26 cellular contexts compared by ENCODE assay signal in the genomic region with DNA sequence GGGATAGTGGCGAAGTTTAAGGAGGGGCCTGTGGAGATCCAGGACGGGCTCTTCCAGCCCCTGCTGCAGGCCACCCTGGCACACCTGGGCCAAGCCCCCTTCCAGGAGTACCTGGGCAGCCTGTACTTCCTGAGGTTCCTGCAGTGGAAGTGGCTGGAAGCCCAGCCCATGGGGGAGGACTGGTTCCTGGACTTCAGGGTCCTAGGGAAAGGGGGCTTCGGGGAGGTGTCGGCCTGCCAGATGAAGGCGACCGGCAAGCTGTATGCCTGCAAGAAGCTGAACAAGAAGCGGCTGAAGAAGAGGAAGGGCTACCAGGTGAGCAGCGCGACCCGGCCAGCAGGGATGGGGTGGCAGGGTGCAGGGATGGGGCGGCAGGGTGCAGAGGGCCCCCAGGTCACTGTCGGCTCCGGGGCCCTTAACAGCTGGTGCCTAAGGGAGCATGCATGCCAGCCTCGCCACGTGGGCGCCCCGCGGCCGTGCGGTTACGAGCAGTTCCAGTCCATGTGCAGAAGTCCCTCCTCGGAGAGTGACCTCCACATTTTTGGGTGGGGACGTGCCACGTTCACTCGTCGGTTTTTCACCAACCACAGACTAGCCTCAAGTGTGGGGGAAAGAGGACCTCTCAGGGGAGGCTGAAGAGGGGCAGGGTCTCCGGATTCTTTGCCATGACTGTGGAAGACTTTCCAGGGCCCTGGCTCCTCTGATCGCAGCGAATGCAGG. TPM values are rescaled to one million over a fixed set of nuclear protein-coding genes. Genes with fewer than 3 reads are reported as not detected.
DNase-seq lines count a peak whose midpoint lies in the region; ATAC-seq and TF ChIP-seq lines count a peak whose summit lies in the region.
"Had no signal": no experiment of that assay in that cellular context is flagged by ENCODE, and none has a peak within 500 bp of the region (broad histone marks: within the 10 kb centered on the region; RNA-seq: fewer than 3 reads in every experiment).

No MANE protein-coding gene starts in this region.

- no peaks in the 10 kb centered on the region for H3K27me3 Mint-ChIP-seq in stimulated activated naive CD8-positive, alpha-beta T cell treated with anti-CD3 and anti-CD28 coated beads, Interleukin-15, amount 100 ng/mL, for 72 hours
- H3K27me3 Mint-ChIP-seq in glutamatergic neuron (ENCODE audit: unreplicated experiment), result peaks cover 17% of the 10 kb centered on the region
- H3K27me3 Mint-ChIP-seq: activated naive CD4-positive, alpha-beta T cell treated with anti-CD3 and anti-CD28 coated beads, Interleukin-2, amount 50 U/mL, for 24 hours; IgD-negative memory B cell had no signal

- H3K4me3 Mint-ChIP-seq in stimulated activated naive CD8-positive, alpha-beta T cell treated with anti-CD3 and anti-CD28 coated beads, Interleukin-15, amount 100 ng/mL, for 72 hours, result no peak overlapping the region
- H3K4me3 Mint-ChIP-seq in glutamatergic neuron (ENCODE audit: unreplicated experiment), result no peak overlapping the region
- H3K4me3 Mint-ChIP-seq: activated naive CD4-positive, alpha-beta T cell treated with anti-CD3 and anti-CD28 coated beads, Interleukin-2, amount 50 U/mL, for 24 hours; CD8-positive, alpha-beta T cell; IgD-negative memory B cell; neural progenitor cell had no signal

- TF ChIP-seq CTCF in glutamatergic neuron (IDR thresholded peaks at IDR 0.05; ENCODE audit: partially characterized antibody, unreplicated experiment), result no peak

- intact Hi-C loops in sciatic nerve (cut with DNase I), result no loop called here

- H3K36me3 Mint-ChIP-seq in glutamatergic neuron (ENCODE audit: unreplicated experiment), result peaks cover 6% of the 10 kb centered on the region
- H3K36me3 Mint-ChIP-seq: activated naive CD4-positive, alpha-beta T cell treated with anti-CD3 and anti-CD28 coated beads, Interleukin-2, amount 50 U/mL, for 24 hours; CD8-positive, alpha-beta T cell; IgD-negative memory B cell; neural progenitor cell had no signal

- ATAC-seq in stimulated activated naive CD8-positive, alpha-beta T cell treated with anti-CD3 and anti-CD28 coated beads, Interleukin-15, amount 100 ng/mL, for 72 hours, result peak; percentile 28
- no peak for ATAC-seq in stimulated activated naive CD8-positive, alpha-beta T cell treated with anti-CD3 and anti-CD28 coated beads, Interleukin-15, Interleukin-2, amounts not matched to agents 100 U/mL and 50 U/mL, for 24 hours
- ATAC-seq in sciatic nerve (no peak), HG02571 (IDR thresholded peaks at IDR 0.05; ENCODE audit: unreplicated experiment) (no peak)
- ATAC-seq: CD8-positive, alpha-beta T cell; heart left ventricle; left lobe of liver had no signal

- peaks cover 0 to 5% of the 10 kb centered on the region in 2 donors for H3K9me3 Mint-ChIP-seq in stimulated activated naive CD8-positive, alpha-beta T cell treated with anti-CD3 and anti-CD28 coated beads, Interleukin-15, amount 100 ng/mL, for 72 hours
- H3K9me3 Mint-ChIP-seq in glutamatergic neuron (ENCODE audit: unreplicated experiment), result peaks cover 9% of the 10 kb centered on the region
- H3K9me3 Mint-ChIP-seq: activated naive CD4-positive, alpha-beta T cell treated with anti-CD3 and anti-CD28 coated beads, Interleukin-2, amount 50 U/mL, for 24 hours; CD8-positive, alpha-beta T cell; neural progenitor cell had no signal

- H3K4me1 Mint-ChIP-seq in stimulated activated naive CD8-positive, alpha-beta T cell treated with anti-CD3 and anti-CD28 coated beads, Interleukin-15, amount 100 ng/mL, for 72 hours, result no peaks in the 10 kb centered on the region
- H3K4me1 Mint-ChIP-seq in glutamatergic neuron (ENCODE audit: low read depth, unreplicated experiment), result peaks cover 3% of the 10 kb centered on the region
- H3K4me1 Mint-ChIP-seq: activated naive CD4-positive, alpha-beta T cell treated with anti-CD3 and anti-CD28 coated beads, Interleukin-2, amount 50 U/mL, for 24 hours; IgD-negative memory B cell had no signal

- no peak for DNase-seq in stimulated activated naive CD8-positive, alpha-beta T cell treated with anti-CD3 and anti-CD28 coated beads, Interleukin-15, amount 100 ng/mL, for 72 hours
- no peak for DNase-seq in stimulated activated naive CD8-positive, alpha-beta T cell treated with anti-CD3 and anti-CD28 coated beads, Interleukin-15, Interleukin-2, amounts not matched to agents 100 U/mL and 50 U/mL, for 24 hours
- DNase-seq in glutamatergic neuron, result peak; percentile 10
- DNase-seq in sciatic nerve (ENCODE audit: low spot score), result peak; percentile 52
- no peak for DNase-seq in D341Med (ENCODE audit: low spot score)
- DNase-seq in kidney glomerular epithelial cell (lab: John Stamatoyannopoulos, UW), result no peak
- DNase-seq: central memory CD4-positive, alpha-beta T cell; DMS53; GDM1; HCEC 1CT; NCI-H1105 treated with DMSO at 0.1 percent for 48 hours; NCI-H2081; PC-9; stimulated activated CD4-positive, alpha-beta T cell treated with anti-CD3 and anti-CD28 coated beads, Interleukin-12 subunit alpha, Interleukin-12 subunit beta, amount 100 ng/mL, for 4 hours; stimulated activated CD4-positive, alpha-beta T cell treated with anti-CD3 and anti-CD28 coated beads, Interleukin-4, amount 100 ng/mL, for 4 hours had no signal

- H3K27ac Mint-ChIP-seq in stimulated activated naive CD8-positive, alpha-beta T cell treated with anti-CD3 and anti-CD28 coated beads, Interleukin-15, amount 100 ng/mL, for 72 hours, result no peak overlapping the region
- no peak overlapping the region for H3K27ac Mint-ChIP-seq in glutamatergic neuron (ENCODE audit: unreplicated experiment)
- H3K27ac Mint-ChIP-seq: activated naive CD4-positive, alpha-beta T cell treated with anti-CD3 and anti-CD28 coated beads, Interleukin-2, amount 50 U/mL, for 24 hours; CD8-positive, alpha-beta T cell; neural progenitor cell had no signal

RNA-seq across cellular contexts. Expression of a gene that starts 0.9 kb away (rescaled TPM):
- 1.2 TPM for total RNA-seq in glutamatergic neuron (ENCODE audit: unreplicated experiment)
- 0.09 TPM for total RNA-seq in sciatic nerve
- total RNA-seq: ascending aorta; CD8-positive, alpha-beta T cell; left lobe of liver; mucosa of gallbladder; PC-9; SK-MEL-5 had no signal

RNA-seq across cellular contexts. Expression of a gene that starts 9.9 kb away (rescaled TPM):
- not detected for total RNA-seq in glutamatergic neuron (ENCODE audit: unreplicated experiment)
- total RNA-seq in sciatic nerve, result not detected
- total RNA-seq: ascending aorta; CD8-positive, alpha-beta T cell; heart left ventricle; left lobe of liver; mucosa of gallbladder; PC-9; SK-MEL-5; T-helper 1 cell treated with Interleukin-12 subunit alpha and Interleukin-12 subunit beta and Interleukin-4 antibody, amounts not matched to agents 30 ng/mL and 1 ng/mL, for 36 hours had no signal

Comparison
In these comparisons a context has a peak if more than half of its experiments do, and no peak if none do; other contexts are left out.
1. DNase-seq: peak in glutamatergic neuron (single experiment) and sciatic nerve (single experiment); none in stimulated activated naive CD8-positive, alpha-beta T cell treated with anti-CD3 and anti-CD28 coated beads, Interleukin-15, amount 100 ng/mL, for 72 hours (0 of 2), stimulated activated naive CD8-positive, alpha-beta T cell treated with anti-CD3 and anti-CD28 coated beads, Interleukin-15, Interleukin-2, amounts not matched to agents 100 U/mL and 50 U/mL, for 24 hours (single experiment), D341Med (single experiment) and kidney glomerular epithelial cell (single experiment).